ENCODE assay signal across 25 cellular contexts in genomic region chr3:484302-484701, GRCh38.
"Had no signal": no experiment of that assay in that cellular context is flagged by ENCODE, and none has a peak within 500 bp of the region (broad histone marks: within the 10 kb centered on the region; RNA-seq: fewer than 3 reads in every experiment).

No MANE protein-coding gene starts in this region.

- ATAC-seq: activated CD4-positive, alpha-beta T cell treated with anti-CD3 and anti-CD28 coated beads for 36 hours; body of pancreas; left lobe of liver; naive thymus-derived CD4-positive, alpha-beta T cell; right cardiac atrium; stimulated activated memory B cell treated with anti-CD40 and anti-IgM and Interleukin-4, amounts not matched to agents 10 μg/mL and 1 μg/mL and 100 μg/mL, for 72 hours had no signal

- H3K27ac ChIP-seq: body of pancreas, colonic mucosa, esophagus muscularis mucosa, hepatocyte, prostate gland, stomach, suprapubic skin had no signal

- DNase-seq: activated B cell treated with CpG ODN at 0.5 μM for 24 hours; activated CD4-positive, alpha-beta T cell treated with anti-CD3 and anti-CD28 coated beads for 36 hours; activated CD4-positive, alpha-beta T cell treated with anti-CD3 and anti-CD28 coated beads, Interleukin-2, amount 50 U/mL, for 48 hours; activated effector memory CD4-positive, alpha-beta T cell treated with anti-CD3 and anti-CD28 coated beads, Interleukin-2, amount 50 U/mL, for 16 hours; activated naive CD4-positive, alpha-beta T cell treated with anti-CD3 and anti-CD28 coated beads, Interleukin-2, amount 10 ng/mL, durations not matched to agents 7 days and 5 days; amygdala; body of pancreas; colonic mucosa; glutamatergic neuron; immature natural killer cell; naive thymus-derived CD4-positive, alpha-beta T cell; right cardiac atrium; stimulated activated CD4-positive, alpha-beta T cell treated with anti-CD3 and anti-CD28 coated beads, Interleukin-2, amount 100 ng/mL, for 24 hours; stomach; T-helper 1 cell; T-helper 9 cell had no signal

- H3K4me3 ChIP-seq: body of pancreas, colonic mucosa, hepatocyte, lung, prostate gland, skin epidermis, stomach, suprapubic skin had no signal

- H3K4me2 ChIP-seq: hepatocyte had no signal

- H3K4me1 ChIP-seq: body of pancreas, colonic mucosa, esophagus muscularis mucosa, prostate gland, stomach, suprapubic skin had no signal

- H3K9me3 ChIP-seq: body of pancreas, colonic mucosa, esophagus muscularis mucosa, prostate gland, stomach, suprapubic skin had no signal

- H3K79me2 ChIP-seq: hepatocyte had no signal

- H2AFZ ChIP-seq: hepatocyte had no signal

- H3K36me3 ChIP-seq: colonic mucosa, esophagus muscularis mucosa, prostate gland, stomach, suprapubic skin had no signal

- FAIRE-seq: frontal cortex had no signal

- H3K27me3 ChIP-seq: body of pancreas, colonic mucosa, esophagus muscularis mucosa, hepatocyte, stomach, suprapubic skin had no signal
